10 cellular contexts compared by ENCODE assay signal in genomic region chr19:46372901-46373572, GRCh38. TPM values are rescaled to one million over a fixed set of nuclear protein-coding genes. Genes with fewer than 3 reads are reported as not detected.
DNase-seq lines count a peak whose midpoint lies in the region; ATAC-seq, FAIRE-seq and TF ChIP-seq lines count a peak whose summit lies in the region.
"Had no signal": no experiment of that assay in that cellular context is flagged by ENCODE, and none has a peak within 500 bp of the region (broad histone marks: within the 10 kb centered on the region; RNA-seq: fewer than 3 reads in every experiment).

No MANE protein-coding gene starts in this region.

- no peaks in the 10 kb centered on the region for H3K23me2 ChIP-seq in H9 (ENCODE audit: insufficient read length, low read depth, low read length, poor library complexity, severe bottlenecking)

- H3K36me3 ChIP-seq in astrocyte (ENCODE audit: insufficient read depth, low read length) = peaks cover 15% of the 10 kb centered on the region
- H3K36me3 ChIP-seq in CD4-positive, alpha-beta memory T cell (ENCODE audit: insufficient read depth, low read length) = peaks cover 22% of the 10 kb centered on the region
- peaks cover 20% of the 10 kb centered on the region for H3K36me3 ChIP-seq in CD8-positive, alpha-beta T cell (ENCODE audit: insufficient read depth, low read length)

- no peak overlapping the region for H2AK5ac ChIP-seq in H9 (ENCODE audit: insufficient read length, low read length)

- peak overlapping the region; percentile 76 for H3K18ac ChIP-seq in H9 (ENCODE audit: insufficient read length, low read depth, low read length)

- DNase-seq in H9 = peak; percentile 76
- DNase-seq in astrocyte (ENCODE audit: low read depth) = peak; percentile 47
- peak; percentile 61 for DNase-seq in iPS-NIHi7 (ENCODE audit: extremely low spot score)
- no peak for DNase-seq in OCI-M2 (lab: John Stamatoyannopoulos, UW; ENCODE audit: unreplicated experiment)
- no peak for DNase-seq in CD4-positive, alpha-beta memory T cell
- DNase-seq in CD8-positive, alpha-beta T cell = no peak
- DNase-seq: activated naive CD4-positive, alpha-beta T cell treated with Interleukin-2 at 50 U/mL for 16 hours; Karpas-422 had no signal

- H3K27me3 Mint-ChIP-seq in H9 (ENCODE audit: low read depth) = no peaks in the 10 kb centered on the region; the same call in 1 of the 2 replicates
- H3K27me3 Mint-ChIP-seq in astrocyte (ENCODE audit: low read depth, unreplicated experiment) = no peaks in the 10 kb centered on the region
- no peaks in the 10 kb centered on the region for H3K27me3 Mint-ChIP-seq in CD4-positive, alpha-beta memory T cell
- H3K27me3 Mint-ChIP-seq in CD8-positive, alpha-beta T cell (ENCODE audit: low read depth) = no peaks in the 10 kb centered on the region

- no peaks in the 10 kb centered on the region for H3K27me3 ChIP-seq in H9 (ENCODE audit: insufficient read depth, low read length)
- no peaks in the 10 kb centered on the region for H3K27me3 ChIP-seq in astrocyte (ENCODE audit: insufficient read depth, low read length)
- H3K27me3 ChIP-seq in CD4-positive, alpha-beta memory T cell (ENCODE audit: insufficient read depth, low read length) = no peaks in the 10 kb centered on the region
- H3K27me3 ChIP-seq in CD8-positive, alpha-beta T cell (ENCODE audit: insufficient read depth, low read length) = no peaks in the 10 kb centered on the region

- no peaks in the 10 kb centered on the region for H3K9me3 ChIP-seq in H9 (ENCODE audit: control insufficient read depth, low read depth, low read length)
- no peaks in the 10 kb centered on the region for H3K9me3 ChIP-seq in astrocyte (ENCODE audit: insufficient read depth, low read depth, low read length)
- no peaks in the 10 kb centered on the region for H3K9me3 ChIP-seq in CD4-positive, alpha-beta memory T cell (ENCODE audit: control insufficient read depth in 1 of 2, low read length in 2 of 2)
- H3K9me3 ChIP-seq in CD8-positive, alpha-beta T cell (ENCODE audit: low read length) = no peaks in the 10 kb centered on the region

- H3K27ac ChIP-seq in 22Rv1 (peak overlapping the region; percentile 93), H9 (ENCODE audit: insufficient read length, low read depth, low read length) (peak overlapping the region; percentile 70), astrocyte (ENCODE audit: low read depth, low read length) (peak overlapping the region; percentile 92)
- no peak overlapping the region for H3K27ac ChIP-seq in CD4-positive, alpha-beta memory T cell (ENCODE audit: low read depth, low read length)
- no peak overlapping the region for H3K27ac ChIP-seq in CD8-positive, alpha-beta T cell (ENCODE audit: low read depth, low read length)

- H3K4me1 ChIP-seq in H9 (ENCODE audit: insufficient read depth, low read length) (peaks cover 7% of the 10 kb centered on the region; the same call in 1 of the 2 replicates), astrocyte (ENCODE audit: insufficient read depth, low read length) (peaks cover 37% of the 10 kb centered on the region)
- peaks cover 13% of the 10 kb centered on the region for H3K4me1 ChIP-seq in CD4-positive, alpha-beta memory T cell (ENCODE audit: insufficient read depth, low read length)
- H3K4me1 ChIP-seq in CD8-positive, alpha-beta T cell (ENCODE audit: insufficient read depth, low read length) = peaks cover 15% of the 10 kb centered on the region

- no peaks in the 10 kb centered on the region for H4K20me1 ChIP-seq in H9 (ENCODE audit: control insufficient read depth, insufficient read depth, insufficient read length)
- peaks cover 27% of the 10 kb centered on the region for H4K20me1 ChIP-seq in astrocyte (ENCODE audit: insufficient read depth, low read length)

- intact Hi-C loops in CD4-positive, alpha-beta memory T cell (cut with micrococcal nuclease) = no loop called here
- intact Hi-C loops in CD8-positive, alpha-beta T cell (cut with DNase I, micrococcal nuclease) = no loop called here

- H3K56ac ChIP-seq in H9 (ENCODE audit: insufficient read length, low read depth, low read length) = no peak overlapping the region

- H3K27ac Mint-ChIP-seq in H9 (peak overlapping the region; percentile 92 to 96 (median 95)), astrocyte (ENCODE audit: unreplicated experiment) (peak overlapping the region; percentile 80)
- peak overlapping the region in 1 of 7 donors; percentile 22 for H3K27ac Mint-ChIP-seq in CD4-positive, alpha-beta memory T cell
- H3K27ac Mint-ChIP-seq in CD8-positive, alpha-beta T cell = no peak overlapping the region

- H3K9ac ChIP-seq in H9 (ENCODE audit: extremely low read depth, insufficient read length, low read length) (no peak overlapping the region), astrocyte (ENCODE audit: low read length) (peak overlapping the region; percentile 78)

- H2AFZ ChIP-seq in H9 (ENCODE audit: low read length) (no peak overlapping the region), astrocyte (ENCODE audit: low read depth, low read length) (peak overlapping the region; percentile 38)

- H4K8ac ChIP-seq in H9 (replicated peaks; ENCODE audit: insufficient read length, low read depth, low read length) = no peak overlapping the region

- H3K79me1 ChIP-seq in H9 (ENCODE audit: insufficient read depth, low read depth, low read length, poor library complexity, severe bottlenecking) = no peaks in the 10 kb centered on the region

- CTCF ChIA-PET in CD4-positive, alpha-beta memory T cell (lab: Charles Lee; ENCODE audit: partially characterized antibody) = no interaction called here
- CTCF ChIA-PET in CD8-positive, alpha-beta T cell (lab: Charles Lee) = interaction anchor here (1.2 kb wide), 1 partner anchor 23 kb away, joined by 3 read pairs; no protein-coding TSS in a partner anchor

- H3K23ac ChIP-seq in H9 (ENCODE audit: insufficient read length, low read depth, low read length) = no peak overlapping the region

- H3T11ph ChIP-seq in H9 (ENCODE audit: low read length) = no peak overlapping the region

- H3K4me3 ChIP-seq in astrocyte (ENCODE audit: insufficient read depth, low read depth, low read length) = peak overlapping the region; percentile 29
- H3K4me3 ChIP-seq in CD4-positive, alpha-beta memory T cell (ENCODE audit: low read length in 2 of 2) = no peak overlapping the region
- no peak overlapping the region for H3K4me3 ChIP-seq in CD8-positive, alpha-beta T cell (ENCODE audit: low read depth, low read length)

- H2BK5ac ChIP-seq in H9 (ENCODE audit: insufficient read length, low read length) = no peak overlapping the region

- H2BK15ac ChIP-seq in H9 (ENCODE audit: low read depth, low read length) = no peak overlapping the region

- H2BK120ac ChIP-seq in H9 (ENCODE audit: low read depth, low read length, poor library complexity, severe bottlenecking) = no peak overlapping the region

- no peak overlapping the region for H4K5ac ChIP-seq in H9 (ENCODE audit: insufficient read length, low read depth, low read length)

- H3K4me1 Mint-ChIP-seq in H9 = peaks cover 32 to 41% of the 10 kb centered on the region in 2 experiments
- peaks cover 34% of the 10 kb centered on the region for H3K4me1 Mint-ChIP-seq in astrocyte (ENCODE audit: low read depth, unreplicated experiment)
- H3K4me1 Mint-ChIP-seq in CD4-positive, alpha-beta memory T cell = peaks cover 12 to 28% (median 19%) of the 10 kb centered on the region in 4 donors
- peaks cover 39% of the 10 kb centered on the region for H3K4me1 Mint-ChIP-seq in CD8-positive, alpha-beta T cell (ENCODE audit: low read depth)

- TF ChIP-seq CTCF in 22Rv1 (IDR thresholded peaks at IDR 0.05) (peak; percentile 50), H9 (conservative IDR thresholded peaks at IDR 0.05) (peak; percentile 69), astrocyte (IDR thresholded peaks at IDR 0.05; ENCODE audit: insufficient read depth, low read depth, low read length) (peak; percentile 18)
- TF ChIP-seq CTCF in CD8-positive, alpha-beta T cell (IDR thresholded peaks at IDR 0.05) = no peak

- H3K4me3 Mint-ChIP-seq in H9 (peak overlapping the region; percentile 34 to 70; a peak in 2 of 5 replicates), astrocyte (ENCODE audit: unreplicated experiment) (no peak overlapping the region)
- H3K4me3 Mint-ChIP-seq in CD4-positive, alpha-beta memory T cell = no peak overlapping the region
- no peak overlapping the region for H3K4me3 Mint-ChIP-seq in CD8-positive, alpha-beta T cell

- peaks cover 23 to 42% (median 38%) of the 10 kb centered on the region in 3 experiments; a peak in 6 of 7 replicates for H3K36me3 Mint-ChIP-seq in H9 (ENCODE audit: insufficient read depth in 1 of 3, low read depth in 3 of 3)
- H3K36me3 Mint-ChIP-seq in astrocyte (ENCODE audit: low read depth, unreplicated experiment) = peaks cover 23% of the 10 kb centered on the region
- H3K36me3 Mint-ChIP-seq in CD4-positive, alpha-beta memory T cell = peaks cover 25 to 34% of the 10 kb centered on the region in 2 donors
- H3K36me3 Mint-ChIP-seq in CD8-positive, alpha-beta T cell = peaks cover 44% of the 10 kb centered on the region

- H4K91ac ChIP-seq in H9 (ENCODE audit: insufficient read length, low read depth, low read length) = no peak overlapping the region

- no peak for ATAC-seq in HG03432 (IDR thresholded peaks at IDR 0.05; ENCODE audit: unreplicated experiment)
- no peak for ATAC-seq in CD8-positive, alpha-beta T cell

- H3K4ac ChIP-seq in H9 (ENCODE audit: low read depth, low read length) = no peak overlapping the region

- no peak overlapping the region for H2BK20ac ChIP-seq in H9 (ENCODE audit: low read depth, low read length, poor library complexity, severe bottlenecking)

- WGBS in H9 (ENCODE audit: extremely low coverage, insufficient read length, low lambda C conversion rate) = no CpG with 5 or more reads among the region's 13 CpGs

- no peak for FAIRE-seq in astrocyte (lab: Jason Lieb, UNC)

- peak overlapping the region; percentile 87 for H3K14ac ChIP-seq in H9 (ENCODE audit: insufficient read depth, low read length)

- H3K4me2 ChIP-seq in H9 (ENCODE audit: insufficient read depth, insufficient read length, low read length) (peak overlapping the region; percentile 38), astrocyte (ENCODE audit: low read length) (peak overlapping the region; percentile 84)

- H2BK12ac ChIP-seq in H9 (ENCODE audit: insufficient read length, low read depth, low read length) = no peak overlapping the region

- no peaks in the 10 kb centered on the region for H3K9me3 Mint-ChIP-seq in H9
- no peaks in the 10 kb centered on the region for H3K9me3 Mint-ChIP-seq in astrocyte (ENCODE audit: unreplicated experiment)
- no peaks in the 10 kb centered on the region for H3K9me3 Mint-ChIP-seq in CD4-positive, alpha-beta memory T cell
- H3K9me3 Mint-ChIP-seq in CD8-positive, alpha-beta T cell = no peaks in the 10 kb centered on the region

- POLR2A ChIA-PET in CD4-positive, alpha-beta memory T cell (lab: Charles Lee; ENCODE audit: partially characterized antibody) = no interaction called here
- POLR2A ChIA-PET in CD8-positive, alpha-beta T cell (lab: Charles Lee) = interaction anchor here (0.7 kb wide), 1 partner anchor 108 kb away, joined by 3 read pairs; no protein-coding TSS in a partner anchor

- H3K79me2 ChIP-seq in H9 (ENCODE audit: insufficient read depth, low read length) = no peaks in the 10 kb centered on the region; the same call in 1 of the 2 replicates
- H3K79me2 ChIP-seq in astrocyte (ENCODE audit: insufficient read depth, low read length) = peaks cover 55% of the 10 kb centered on the region

RNA-seq across cellular contexts. Expression of gene PPP5C, which starts 26.1 kb away (rescaled TPM):
- total RNA-seq in H9 (2021) (108 and 111 TPM in 2 replicates), astrocyte (68.8 and 70.9 TPM in 2 replicates)
- 10 to 100 TPM; 36.9 to 38.5 TPM for total RNA-seq in CD4-positive, alpha-beta memory T cell
- polyA plus RNA-seq in CD4-positive, alpha-beta memory T cell = 10 to 100 TPM; 16.3 to 30.8 TPM
- total RNA-seq in CD8-positive, alpha-beta T cell = 10 to 100 TPM; 24.6 to 25.7 TPM

RNA-seq across cellular contexts. Expression of gene CCDC8, which starts 40.3 kb away (rescaled TPM):
- total RNA-seq in H9 (2021) = 27.5 and 28.7 TPM in 2 replicates
- 35.5 and 45.5 TPM in 2 replicates for total RNA-seq in astrocyte
- not detected for total RNA-seq in CD4-positive, alpha-beta memory T cell
- not detected for polyA plus RNA-seq in CD4-positive, alpha-beta memory T cell
- total RNA-seq in CD8-positive, alpha-beta T cell = not detected

RNA-seq across cellular contexts. Expression of gene PNMA8C, which starts 55.7 kb away (rescaled TPM):
- total RNA-seq in H9 (2021) (1.7 and 1.8 TPM in 2 replicates), astrocyte (0.55 and 0.98 TPM in 2 replicates)
- total RNA-seq in CD4-positive, alpha-beta memory T cell = not detected
- polyA plus RNA-seq in CD4-positive, alpha-beta memory T cell = not detected
- total RNA-seq in CD8-positive, alpha-beta T cell = under 1 TPM in 1 of 2 experiments, not detected in 1; 0.08 TPM

Comparison
In these comparisons a context has a peak if more than half of its experiments do, and no peak if none do; other contexts are left out.
1. H3K27ac ChIP-seq: peak in 22Rv1 (single experiment), H9 (single experiment) and astrocyte (single experiment); none in CD4-positive, alpha-beta memory T cell (single experiment) and CD8-positive, alpha-beta T cell (single experiment).
2. DNase-seq: peak in H9 (single experiment), astrocyte (single experiment) and iPS-NIHi7 (single experiment); none in OCI-M2 (single experiment), CD4-positive, alpha-beta memory T cell (0 of 5) and CD8-positive, alpha-beta T cell (0 of 7).
3. H3K4me3 Mint-ChIP-seq: peak in H9 (2 of 2); none in astrocyte (single experiment), CD4-positive, alpha-beta memory T cell (0 of 8) and CD8-positive, alpha-beta T cell (single experiment).
4. RNA of gene CCDC8, which starts 40.3 kb away (total RNA-seq): 35.5 to 45.5 TPM in astrocyte and 27.5 to 28.7 TPM in H9; not detected in CD4-positive, alpha-beta memory T cell and not detected in CD8-positive, alpha-beta T cell; every median in the first group is over 10 times any median in the second.